8 cellular contexts compared by ENCODE assay signal in genomic region chr19:42283248-42284065, GRCh38. TPM values are rescaled to one million over a fixed set of nuclear protein-coding genes. Genes with fewer than 3 reads are reported as not detected.
DNase-seq lines count a peak whose midpoint lies in the region; ATAC-seq and TF ChIP-seq lines count a peak whose summit lies in the region.

No MANE protein-coding gene starts in this region.

- peaks cover 27 to 35% of the 10 kb centered on the region in 2 donors for H3K4me1 Mint-ChIP-seq in natural killer cell
- peaks cover 37 to 43% of the 10 kb centered on the region in 2 donors for H3K4me1 Mint-ChIP-seq in stimulated activated naive B cell treated with anti-CD40 and anti-IgM and Interleukin-4, amounts not matched to agents 10 μg/mL and 1 μg/mL and 100 μg/mL, for 72 hours

- peak overlapping the region; percentile 45 to 56 for H3K4me3 ChIP-seq in Panc1 (ENCODE audit: low read depth in 2 of 2, low read length in 2 of 2)

- H3K9me3 Mint-ChIP-seq in natural killer cell, result no peaks in the 10 kb centered on the region
- H3K9me3 Mint-ChIP-seq in stimulated activated naive B cell treated with anti-CD40 and anti-IgM and Interleukin-4, amounts not matched to agents 10 μg/mL and 1 μg/mL and 100 μg/mL, for 72 hours, result no peaks in the 10 kb centered on the region

- ATAC-seq in GM21737 (IDR thresholded peaks at IDR 0.05; ENCODE audit: unreplicated experiment), result peak; percentile 41
- ATAC-seq in Panc1, result peak; percentile 62
- peak; percentile 63 to 86 (median 72) for ATAC-seq in natural killer cell
- peak; percentile 50 to 60 for ATAC-seq in stimulated activated naive B cell treated with anti-CD40 and anti-IgM and Interleukin-4, amounts not matched to agents 10 μg/mL and 1 μg/mL and 100 μg/mL, for 72 hours (replicated peaks)

- POLR2A ChIA-PET in Panc1 (lab: Charles Lee), result no interaction called here

- intact Hi-C loops in Panc1 (cut with micrococcal nuclease; ENCODE audit: unreplicated experiment), result loop anchor here (5.0 kb wide), 1 partner anchor 36 kb away; no protein-coding TSS in a partner anchor
- intact Hi-C loops in natural killer cell (cut with micrococcal nuclease), result loop anchor here (1.0 to 5.0 kb wide), 5 partner anchors 15 to 151 kb away; partner anchors contain the start of genes GSK3A, MEGF8 and POU2F2

- no peaks in the 10 kb centered on the region for H3K36me3 Mint-ChIP-seq in natural killer cell
- peaks cover 5 to 12% of the 10 kb centered on the region in 2 donors for H3K36me3 Mint-ChIP-seq in stimulated activated naive B cell treated with anti-CD40 and anti-IgM and Interleukin-4, amounts not matched to agents 10 μg/mL and 1 μg/mL and 100 μg/mL, for 72 hours

- BruUV-seq in Panc1 (replicated peaks; lab: Mats Ljungman, UMichigan), result no TSS peak

- no peaks in the 10 kb centered on the region; the same call in 1 of the 2 replicates for H3K36me3 ChIP-seq in Panc1 (ENCODE audit: control insufficient read depth, insufficient read depth, low read length)

- H3K9me3 ChIP-seq in Panc1 (ENCODE audit: control insufficient read depth, insufficient read depth, low read depth, low read length), result no peaks in the 10 kb centered on the region

- peak overlapping the region; percentile 67 for H3K27ac ChIP-seq in Panc1 (ENCODE audit: low read length)

- DNase-seq in DMS79 (lab: John Stamatoyannopoulos, UW), result peak; percentile 77
- peak; percentile 81 for DNase-seq in KG1 (lab: John Stamatoyannopoulos, UW)
- no peak for DNase-seq in Panc1 (ENCODE audit: low read depth, low spot score)
- peak; percentile 98 for DNase-seq in activated T-helper 1 cell treated with Interleukin-2 at 50 U/mL for 16 hours (ENCODE audit: low read depth)
- peak; percentile 83 for DNase-seq in fibroblast of peridontal ligament (ENCODE audit: extremely low read depth)
- DNase-seq in natural killer cell, result peak; percentile 91
- DNase-seq in stimulated activated naive B cell treated with anti-CD40 and anti-IgM and Interleukin-4, amounts not matched to agents 10 μg/mL and 1 μg/mL and 100 μg/mL, for 72 hours, result peak; percentile 89

- H3K27me3 Mint-ChIP-seq in natural killer cell (ENCODE audit: low read depth in 2 of 2), result no peaks in the 10 kb centered on the region
- no peaks in the 10 kb centered on the region for H3K27me3 Mint-ChIP-seq in stimulated activated naive B cell treated with anti-CD40 and anti-IgM and Interleukin-4, amounts not matched to agents 10 μg/mL and 1 μg/mL and 100 μg/mL, for 72 hours

- in situ Hi-C loops in Panc1 (cut with HindIII; ENCODE audit: low pct_unique_long_range_greater_than_20kb, low sequenced_read_pairs), result no loop called here

- H3K4me1 ChIP-seq in Panc1 (ENCODE audit: control insufficient read depth, insufficient read depth, low read length), result peaks cover 42% of the 10 kb centered on the region

- H3K27me3 ChIP-seq in Panc1 (ENCODE audit: control insufficient read depth, insufficient read depth, low read length), result no peaks in the 10 kb centered on the region

- no peak overlapping the region for H3K4me3 Mint-ChIP-seq in natural killer cell
- no peak overlapping the region for H3K4me3 Mint-ChIP-seq in stimulated activated naive B cell treated with anti-CD40 and anti-IgM and Interleukin-4, amounts not matched to agents 10 μg/mL and 1 μg/mL and 100 μg/mL, for 72 hours

- no peak for TF ChIP-seq CTCF in Panc1 (IDR thresholded peaks at IDR 0.05)
- TF ChIP-seq CTCF in natural killer cell (IDR thresholded peaks at IDR 0.05), result no peak

- CTCF ChIA-PET in Panc1 (lab: Charles Lee), result no interaction called here

- no peak overlapping the region for H3K27ac Mint-ChIP-seq in natural killer cell
- no peak overlapping the region for H3K27ac Mint-ChIP-seq in stimulated activated naive B cell treated with anti-CD40 and anti-IgM and Interleukin-4, amounts not matched to agents 10 μg/mL and 1 μg/mL and 100 μg/mL, for 72 hours

RNA-seq across cellular contexts. Expression of gene CIC, which starts 14.4 kb away (rescaled TPM):
- total RNA-seq in Panc1 (2021; ENCODE audit: unreplicated experiment) (67.4 TPM), natural killer cell (100 to 1,000 TPM in 2 of 3 donors, 10 to 100 TPM in 1; 95.4 to 121 (median 108) TPM)
- 49.9 TPM for polyA plus RNA-seq in Panc1 (2012; ENCODE audit: insufficient read length)

RNA-seq across cellular contexts. Expression of gene PRR19, which starts 18.5 kb away (rescaled TPM):
- total RNA-seq in Panc1 (2021; ENCODE audit: unreplicated experiment), result 2.1 TPM
- polyA plus RNA-seq in Panc1 (2012; ENCODE audit: insufficient read length), result 2.2 TPM
- total RNA-seq in natural killer cell, result not detected

RNA-seq across cellular contexts. Expression of gene PAFAH1B3, which starts 19.0 kb away (rescaled TPM):
- total RNA-seq in Panc1 (2021; ENCODE audit: unreplicated experiment) (92.2 TPM), natural killer cell (1 to 10 TPM; 6.1 to 8.9 (median 7.9) TPM)
- 160 TPM for polyA plus RNA-seq in Panc1 (2012; ENCODE audit: insufficient read length)

RNA-seq across cellular contexts. Expression of gene ERF, which starts 28.5 kb away (rescaled TPM):
- 85.7 TPM for total RNA-seq in Panc1 (2021; ENCODE audit: unreplicated experiment)
- polyA plus RNA-seq in Panc1 (2012; ENCODE audit: insufficient read length), result 70.6 TPM
- 100 to 1,000 TPM in 1 of 3 donors, 10 to 100 TPM in 2; 58.3 to 115 (median 75.6) TPM for total RNA-seq in natural killer cell

RNA-seq across cellular contexts. Expression of gene TMEM145, which starts 29.7 kb away (rescaled TPM):
- total RNA-seq in Panc1 (2021; ENCODE audit: unreplicated experiment) (3.0 TPM), natural killer cell (not detected)
- polyA plus RNA-seq in Panc1 (2012; ENCODE audit: insufficient read length), result 4.3 TPM
